24 cellular contexts compared by ENCODE assay signal in genomic region chr12:131801254-131801866, GRCh38.
"Had no signal": no experiment of that assay in that cellular context is flagged by ENCODE, and none has a peak within 500 bp of the region (broad histone marks: within the 10 kb centered on the region; RNA-seq: fewer than 3 reads in every experiment).

No MANE protein-coding gene starts in this region.

- H2AFZ ChIP-seq: neural progenitor cell had no signal

- H3K4me3 ChIP-seq: esophagus squamous epithelium, lung, neural progenitor cell, prostate gland, skin epidermis, spleen, testis, tibial artery had no signal

- H3K36me3 ChIP-seq: neural progenitor cell had no signal

- ATAC-seq: effector memory CD8-positive, alpha-beta T cell; left lobe of liver; right cardiac atrium; stimulated activated memory B cell treated with anti-CD40 and anti-IgM and Interleukin-4, amounts not matched to agents 10 μg/mL and 1 μg/mL and 100 μg/mL, for 72 hours; stimulated activated naive CD8-positive, alpha-beta T cell treated with anti-CD3 and anti-CD28 coated beads, Interleukin-15, Interleukin-2, amounts not matched to agents 100 U/mL and 50 U/mL, for 24 hours had no signal

- H3K4me3 Mint-ChIP-seq: effector memory CD8-positive, alpha-beta T cell; memory B cell; nephron; neural progenitor cell; stimulated activated memory B cell treated with anti-CD40 and anti-IgM and Interleukin-4, amounts not matched to agents 10 μg/mL and 1 μg/mL and 100 μg/mL, for 72 hours; type B pancreatic cell had no signal

- H3K4me1 Mint-ChIP-seq: neural progenitor cell had no signal

- H3K27ac ChIP-seq: esophagus squamous epithelium, neural progenitor cell, prostate gland, skin epidermis, testis, tibial artery had no signal

- DNase-seq: cortex of kidney; effector memory CD8-positive, alpha-beta T cell; erythroblast; esophagus squamous epithelium; foreskin melanocyte; glutamatergic neuron; hypothalamus; kidney; right cardiac atrium; spleen; stimulated activated CD4-positive, alpha-beta T cell treated with anti-CD3 and anti-CD28 coated beads, Interleukin-4, amount 100 ng/mL, for 4 hours; stimulated activated naive CD8-positive, alpha-beta T cell treated with anti-CD3 and anti-CD28 coated beads, Interleukin-15, Interleukin-2, amounts not matched to agents 100 U/mL and 50 U/mL, for 24 hours; substantia nigra; testis; tibial artery had no signal

- H3K9me3 Mint-ChIP-seq: effector memory CD8-positive, alpha-beta T cell; memory B cell; neural progenitor cell; stimulated activated memory B cell treated with anti-CD40 and anti-IgM and Interleukin-4, amounts not matched to agents 10 μg/mL and 1 μg/mL and 100 μg/mL, for 72 hours; type B pancreatic cell had no signal

- H3K27ac Mint-ChIP-seq: effector memory CD8-positive, alpha-beta T cell; memory B cell; nephron; neural progenitor cell; stimulated activated memory B cell treated with anti-CD40 and anti-IgM and Interleukin-4, amounts not matched to agents 10 μg/mL and 1 μg/mL and 100 μg/mL, for 72 hours; type B pancreatic cell had no signal

- H3K9me3 ChIP-seq: esophagus squamous epithelium, prostate gland, spleen, testis, tibial artery had no signal

- H3K4me2 ChIP-seq: neural progenitor cell had no signal

- H3K27me3 ChIP-seq: esophagus squamous epithelium, neural progenitor cell, spleen, testis, tibial artery had no signal

- H3K27me3 Mint-ChIP-seq: effector memory CD8-positive, alpha-beta T cell; memory B cell; stimulated activated memory B cell treated with anti-CD40 and anti-IgM and Interleukin-4, amounts not matched to agents 10 μg/mL and 1 μg/mL and 100 μg/mL, for 72 hours; type B pancreatic cell had no signal

- H3K4me1 ChIP-seq: neural progenitor cell, prostate gland, testis had no signal

- H3K9ac ChIP-seq: neural progenitor cell had no signal
